ENCODE assay signal across 11 cellular contexts in genomic region chr15:74156678-74157411, GRCh38. TPM values are rescaled to one million over a fixed set of nuclear protein-coding genes. Genes with fewer than 3 reads are reported as not detected.
DNase-seq lines count a peak whose midpoint lies in the region; ATAC-seq, FAIRE-seq and TF ChIP-seq lines count a peak whose summit lies in the region.
"Had no signal": no experiment of that assay in that cellular context is flagged by ENCODE, and none has a peak within 500 bp of the region (broad histone marks: within the 10 kb centered on the region; RNA-seq: fewer than 3 reads in every experiment).

No MANE protein-coding gene starts in this region.

- H3F3A ChIP-seq in GM23338 (replicated peaks; ENCODE audit: low read depth), result no peaks in the 10 kb centered on the region; the same call in 1 of the 2 replicates

- no peaks in the 10 kb centered on the region for H3K9me3 ChIP-seq in psoas muscle

- H3K9me3 Mint-ChIP-seq in GM23338 (no peaks in the 10 kb centered on the region), glutamatergic neuron (ENCODE audit: unreplicated experiment) (no peaks in the 10 kb centered on the region)

- 9 to 14% (median 12%) methylated on average over 7 of the region's 7 CpGs for WGBS in psoas muscle, 3 donors

- DNase-seq in GM23338 (ENCODE audit: low spot score) (no peak), NCI-H748 treated with DMSO at 0.1 percent for 48 hours (lab: John Stamatoyannopoulos, UW) (peak; percentile 28), glutamatergic neuron (no peak), psoas muscle (no peak), urothelium cell line (ENCODE audit: low spot score) (no peak), NOMO-1 treated with DMSO at 0.1 percent for 48 hours (lab: John Stamatoyannopoulos, UW; ENCODE audit: unreplicated experiment) (no peak)
- no peak for DNase-seq in effector CD8-positive, alpha-beta T cell (lab: John Stamatoyannopoulos, UW)
- DNase-seq: HCEC 1CT had no signal

- H3K36me3 ChIP-seq in GM23338 (ENCODE audit: insufficient read depth), result no peaks in the 10 kb centered on the region
- H3K36me3 ChIP-seq in psoas muscle (ENCODE audit: insufficient read depth in 1 of 2, low read depth in 1 of 2), result no peaks in the 10 kb centered on the region

- no peak for FAIRE-seq in urothelium cell line (lab: Jason Lieb, UNC)
- FAIRE-seq: keratinocyte had no signal

- no peaks in the 10 kb centered on the region for H3K36me3 Mint-ChIP-seq in GM23338 (ENCODE audit: low read depth)
- H3K36me3 Mint-ChIP-seq in glutamatergic neuron (ENCODE audit: unreplicated experiment), result no peaks in the 10 kb centered on the region

- intact Hi-C loops in psoas muscle (cut with DNase I), result no loop called here

- ATAC-seq in GM23338, result no peak
- ATAC-seq in psoas muscle, result peak; percentile 68 to 95 (median 90)
- ATAC-seq in GM19395 (IDR thresholded peaks at IDR 0.05; ENCODE audit: unreplicated experiment), result no peak

- no peak overlapping the region for H3K27ac Mint-ChIP-seq in GM23338
- H3K27ac Mint-ChIP-seq in glutamatergic neuron (ENCODE audit: unreplicated experiment), result peak overlapping the region; percentile 39

- H3K9me2 ChIP-seq in GM23338 (ENCODE audit: insufficient read depth), result no peaks in the 10 kb centered on the region

- H3K4me1 ChIP-seq in GM23338 (ENCODE audit: insufficient read depth), result no peaks in the 10 kb centered on the region
- peaks cover 11% of the 10 kb centered on the region for H3K4me1 ChIP-seq in psoas muscle

- no peaks in the 10 kb centered on the region for H3K79me2 ChIP-seq in GM23338 (replicated peaks; ENCODE audit: insufficient read depth)

- H3K27ac ChIP-seq in GM23338 (ENCODE audit: low read depth) (no peak overlapping the region), psoas muscle (peak overlapping the region; percentile 19)

- H2AFZ ChIP-seq in GM23338, result peak overlapping the region; percentile 24

- no peaks in the 10 kb centered on the region for H4K20me1 ChIP-seq in GM23338 (replicated peaks; ENCODE audit: insufficient read depth)

- H3K4me2 ChIP-seq in GM23338, result no peak overlapping the region

- no peak overlapping the region for H3K4me3 ChIP-seq in GM23338
- H3K4me3 ChIP-seq in psoas muscle, result no peak overlapping the region

- H3K27me3 Mint-ChIP-seq in GM23338 (ENCODE audit: insufficient read depth, low read depth, poor library complexity) (peaks cover 6% of the 10 kb centered on the region), glutamatergic neuron (ENCODE audit: unreplicated experiment) (no peaks in the 10 kb centered on the region)

- H3K4me3 Mint-ChIP-seq in GM23338, result no peak overlapping the region
- H3K4me3 Mint-ChIP-seq in glutamatergic neuron (ENCODE audit: unreplicated experiment), result peak overlapping the region; percentile 22

- TF ChIP-seq CTCF in GM23338 (conservative IDR thresholded peaks at IDR 0.05; ENCODE audit: low read depth in 2 of 2) (no peak), glutamatergic neuron (IDR thresholded peaks at IDR 0.05; ENCODE audit: partially characterized antibody, unreplicated experiment) (no peak), psoas muscle (IDR thresholded peaks at IDR 0.05) (no peak)

- H3K27me3 ChIP-seq in GM23338 (ENCODE audit: insufficient read depth), result no peaks in the 10 kb centered on the region
- peaks cover 0 to 4% (median 0%) of the 10 kb centered on the region in 3 donors for H3K27me3 ChIP-seq in psoas muscle (ENCODE audit: insufficient read depth in 3 of 3, low read length in 2 of 3)

- H3K4me1 Mint-ChIP-seq in GM23338 (peaks cover 8% of the 10 kb centered on the region), glutamatergic neuron (ENCODE audit: low read depth, unreplicated experiment) (peaks cover 35% of the 10 kb centered on the region)

TF ChIP-seq in GM23338, 12 proteins besides CTCF, POLR2A, EP300 and RAD21:
- TF ChIP-seq STAT1 (IDR thresholded peaks at IDR 0.05; ENCODE audit: unreplicated experiment) (no peak), ZNF331 (CRISPR knock-in tag; IDR thresholded peaks at IDR 0.05; ENCODE audit: low read depth) (no peak), ETS1 (IDR thresholded peaks at IDR 0.05) (no peak), EZH2 (IDR thresholded peaks at IDR 0.05; ENCODE audit: low read depth, unreplicated experiment) (no peak), NANOG (IDR thresholded peaks at IDR 0.05; ENCODE audit: borderline replicate concordance) (no peak)
- TF ChIP-seq, protein P1, sequence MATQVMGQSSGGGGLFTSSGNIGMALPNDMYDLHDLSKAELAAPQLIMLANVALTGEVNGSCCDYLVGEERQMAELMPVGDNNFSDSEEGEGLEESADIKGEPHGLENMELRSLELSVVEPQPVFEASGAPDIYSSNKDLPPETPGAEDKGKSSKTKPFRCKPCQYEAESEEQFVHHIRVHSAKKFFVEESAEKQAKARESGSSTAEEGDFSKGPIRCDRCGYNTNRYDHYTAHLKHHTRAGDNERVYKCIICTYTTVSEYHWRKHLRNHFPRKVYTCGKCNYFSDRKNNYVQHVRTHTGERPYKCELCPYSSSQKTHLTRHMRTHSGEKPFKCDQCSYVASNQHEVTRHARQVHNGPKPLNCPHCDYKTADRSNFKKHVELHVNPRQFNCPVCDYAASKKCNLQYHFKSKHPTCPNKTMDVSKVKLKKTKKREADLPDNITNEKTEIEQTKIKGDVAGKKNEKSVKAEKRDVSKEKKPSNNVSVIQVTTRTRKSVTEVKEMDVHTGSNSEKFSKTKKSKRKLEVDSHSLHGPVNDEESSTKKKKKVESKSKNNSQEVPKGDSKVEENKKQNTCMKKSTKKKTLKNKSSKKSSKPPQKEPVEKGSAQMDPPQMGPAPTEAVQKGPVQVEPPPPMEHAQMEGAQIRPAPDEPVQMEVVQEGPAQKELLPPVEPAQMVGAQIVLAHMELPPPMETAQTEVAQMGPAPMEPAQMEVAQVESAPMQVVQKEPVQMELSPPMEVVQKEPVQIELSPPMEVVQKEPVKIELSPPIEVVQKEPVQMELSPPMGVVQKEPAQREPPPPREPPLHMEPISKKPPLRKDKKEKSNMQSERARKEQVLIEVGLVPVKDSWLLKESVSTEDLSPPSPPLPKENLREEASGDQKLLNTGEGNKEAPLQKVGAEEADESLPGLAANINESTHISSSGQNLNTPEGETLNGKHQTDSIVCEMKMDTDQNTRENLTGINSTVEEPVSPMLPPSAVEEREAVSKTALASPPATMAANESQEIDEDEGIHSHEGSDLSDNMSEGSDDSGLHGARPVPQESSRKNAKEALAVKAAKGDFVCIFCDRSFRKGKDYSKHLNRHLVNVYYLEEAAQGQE (IDR thresholded peaks at IDR 0.05; ENCODE audit: unreplicated experiment), result no peak

RNA-seq across cellular contexts. Expression of gene ISLR, which starts 16.7 kb away (rescaled TPM):
- total RNA-seq in GM23338 (2014; rRNA removed; shearing (Covaris generic)), result 1.6 TPM in 1 of 2 replicates, not detected in the other
- 0.09 and 0.55 TPM in 2 replicates for polyA plus RNA-seq in GM23338 (2016; fragmentation: Nextera tagmentation; extraction: Ambion mirVana)
- 1.2 TPM for total RNA-seq in glutamatergic neuron (ENCODE audit: unreplicated experiment)
- 10 to 100 TPM in 2 of 4 donors, 1 to 10 TPM in 2; 2.6 to 18.0 (median 7.8) TPM for total RNA-seq in psoas muscle
- polyA plus RNA-seq in psoas muscle, result 1 to 10 TPM; 2.6 to 4.1 (median 4.1) TPM
- polyA plus RNA-seq: keratinocyte had no signal

RNA-seq across cellular contexts. Expression of gene ISLR2, which starts 26.5 kb away (rescaled TPM):
- total RNA-seq in GM23338 (2014; rRNA removed; shearing (Covaris generic)), result 0.21 and 0.27 TPM in 2 replicates
- 0.13 and 0.59 TPM in 2 replicates for polyA plus RNA-seq in GM23338 (2016; fragmentation: Nextera tagmentation; extraction: Ambion mirVana)
- total RNA-seq in glutamatergic neuron (ENCODE audit: unreplicated experiment), result 21.1 TPM
- 1 to 10 TPM; 1.1 to 2.2 (median 1.6) TPM for total RNA-seq in psoas muscle
- 1 to 10 TPM; 1.2 to 1.7 (median 1.4) TPM for polyA plus RNA-seq in psoas muscle
- total RNA-seq: HT1080 had no signal
- polyA plus RNA-seq: keratinocyte had no signal

RNA-seq across cellular contexts. Expression of gene STRA6, which starts 45.7 kb away (rescaled TPM):
- total RNA-seq in GM23338 (2014; rRNA removed; shearing (Covaris generic)), result 9.9 and 14.1 TPM in 2 replicates
- polyA plus RNA-seq in GM23338 (2016; fragmentation: Nextera tagmentation; extraction: Ambion mirVana), result 8.2 TPM in 2 replicates
- 8.4 TPM for total RNA-seq in glutamatergic neuron (ENCODE audit: unreplicated experiment)
- not detected for total RNA-seq in psoas muscle
- polyA plus RNA-seq in psoas muscle, result under 1 TPM in 1 of 3 donors, not detected in 2; 0.05 TPM
- total RNA-seq: HT1080 had no signal
- polyA plus RNA-seq: keratinocyte had no signal

Comparison
In these comparisons a context has a peak if more than half of its experiments do, and no peak if none do; other contexts are left out.
1. ATAC-seq: peak in psoas muscle (4 of 4); none in GM23338 (single experiment) and GM19395 (single experiment).